Comparison of ENCODE assay signal across 32 cellular contexts in the genomic region with DNA sequence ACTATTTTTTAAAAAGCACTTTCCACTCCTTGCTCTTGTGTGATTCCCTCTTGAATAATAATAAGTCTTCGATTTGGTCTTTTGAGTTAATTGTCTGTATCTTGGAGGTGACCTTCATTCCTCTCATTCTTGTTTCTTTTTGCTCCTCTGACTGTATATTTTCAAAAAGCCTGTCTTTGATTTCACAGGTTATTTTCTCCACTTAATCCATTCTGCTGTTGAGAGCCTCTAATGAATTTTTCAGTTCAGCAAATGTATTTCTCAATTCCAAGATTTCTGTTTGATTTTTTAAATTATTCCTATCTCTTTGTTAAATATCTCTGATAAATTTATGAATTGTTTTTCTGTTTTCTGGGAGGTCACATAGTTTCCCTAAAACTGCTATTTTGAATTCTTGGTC.
"Had no signal": no experiment of that assay in that cellular context is flagged by ENCODE, and none has a peak within 500 bp of the region (broad histone marks: within the 10 kb centered on the region; RNA-seq: fewer than 3 reads in every experiment).

No MANE protein-coding gene starts in this region.

- ATAC-seq: activated CD8-positive, alpha-beta T cell treated with anti-CD3 and anti-CD28 coated beads, Interleukin-2, amount 10 ng/mL, durations not matched to agents 7 days and 5 days; activated T-helper 17 cell treated with anti-CD3 and anti-CD28 coated beads, Interleukin-2, amount 50 U/mL, for 72 hours; PC-3; Right ventricle myocardium inferior had no signal

- H3K4me1 Mint-ChIP-seq: activated CD4-positive, alpha-beta T cell treated with anti-CD3 and anti-CD28 coated beads, Interleukin-2, amount 10 ng/mL, durations not matched to agents 7 days and 5 days; activated naive CD8-positive, alpha-beta T cell treated with anti-CD3 and anti-CD28 coated beads for 36 hours; activated T-helper 17 cell treated with anti-CD3 and anti-CD28 coated beads, Interleukin-2, amount 50 U/mL, for 72 hours; central memory CD8-positive, alpha-beta T cell had no signal

- H3K9me3 ChIP-seq: Peyer's patch had no signal

- H3K27me3 ChIP-seq: ascending aorta, cardiac muscle cell, Peyer's patch had no signal

- H3K4me1 ChIP-seq: ascending aorta, Peyer's patch had no signal

- H3K27ac ChIP-seq: ascending aorta, cardiac muscle cell, Peyer's patch, RWPE1, WERI-Rb-1 had no signal

- H3K4me3 ChIP-seq: ascending aorta, cardiac muscle cell, Peyer's patch had no signal

- DNase-seq: activated CD4-positive, alpha-beta T cell treated with anti-CD3 and anti-CD28 coated beads, Interleukin-2, amount 10 ng/mL, durations not matched to agents 7 days and 5 days; activated CD4-positive, alpha-beta T cell treated with anti-CD3 and anti-CD28 coated beads, Interleukin-2, amount 50 U/mL, for 48 hours; activated CD8-positive, alpha-beta T cell treated with anti-CD3 and anti-CD28 coated beads, Interleukin-2, amount 10 ng/mL, durations not matched to agents 7 days and 5 days; activated effector memory CD4-positive, alpha-beta T cell treated with anti-CD3 and anti-CD28 coated beads, Interleukin-2, amount 50 U/mL, for 16 hours; activated naive CD4-positive, alpha-beta T cell; activated naive CD4-positive, alpha-beta T cell treated with anti-CD3 and anti-CD28 coated beads, Interleukin-2, amount 50 U/mL, for 16 hours; activated naive CD8-positive, alpha-beta T cell treated with anti-CD3 and anti-CD28 coated beads for 36 hours; activated T-cell treated with anti-CD3 and anti-CD28 coated beads for 4 hours; activated T-cell treated with anti-CD3 and anti-CD28 coated beads, Interleukin-2, amount 50 U/mL, for 48 hours; MM.1S; MV-4-11; NCI-H1092; NCI-H1436 treated with DMSO at 0.1 percent for 48 hours; NCI-H1694 treated with DMSO at 0.1 percent for 48 hours; NCI-H2029; NCI-H345; NCI-H510A; NCI-H526; NCI-H748 treated with DMSO at 0.1 percent for 48 hours; NK-92 treated with Interleukin-12 subunit alpha and Interleukin-12 subunit beta, amount 100 ng/mL, for 24 hours; PC-3; Peyer's patch; SW 1271; T-helper 1 cell; T1000; WERI-Rb-1 had no signal

- H3K27ac Mint-ChIP-seq: activated CD4-positive, alpha-beta T cell treated with anti-CD3 and anti-CD28 coated beads, Interleukin-2, amount 10 ng/mL, durations not matched to agents 7 days and 5 days; activated CD8-positive, alpha-beta T cell treated with anti-CD3 and anti-CD28 coated beads, Interleukin-2, amount 10 ng/mL, durations not matched to agents 7 days and 5 days; activated naive CD8-positive, alpha-beta T cell treated with anti-CD3 and anti-CD28 coated beads for 36 hours; activated T-helper 17 cell treated with anti-CD3 and anti-CD28 coated beads, Interleukin-2, amount 50 U/mL, for 72 hours had no signal

- H3K4me3 Mint-ChIP-seq: activated CD4-positive, alpha-beta T cell treated with anti-CD3 and anti-CD28 coated beads, Interleukin-2, amount 10 ng/mL, durations not matched to agents 7 days and 5 days; activated CD8-positive, alpha-beta T cell treated with anti-CD3 and anti-CD28 coated beads, Interleukin-2, amount 10 ng/mL, durations not matched to agents 7 days and 5 days; activated naive CD8-positive, alpha-beta T cell treated with anti-CD3 and anti-CD28 coated beads for 36 hours; activated T-helper 17 cell treated with anti-CD3 and anti-CD28 coated beads, Interleukin-2, amount 50 U/mL, for 72 hours; central memory CD8-positive, alpha-beta T cell had no signal

- H3K36me3 ChIP-seq: ascending aorta, cardiac muscle cell, Peyer's patch, WERI-Rb-1 had no signal
